Comparison of ENCODE assay signal across 9 cellular contexts in the genomic region with DNA sequence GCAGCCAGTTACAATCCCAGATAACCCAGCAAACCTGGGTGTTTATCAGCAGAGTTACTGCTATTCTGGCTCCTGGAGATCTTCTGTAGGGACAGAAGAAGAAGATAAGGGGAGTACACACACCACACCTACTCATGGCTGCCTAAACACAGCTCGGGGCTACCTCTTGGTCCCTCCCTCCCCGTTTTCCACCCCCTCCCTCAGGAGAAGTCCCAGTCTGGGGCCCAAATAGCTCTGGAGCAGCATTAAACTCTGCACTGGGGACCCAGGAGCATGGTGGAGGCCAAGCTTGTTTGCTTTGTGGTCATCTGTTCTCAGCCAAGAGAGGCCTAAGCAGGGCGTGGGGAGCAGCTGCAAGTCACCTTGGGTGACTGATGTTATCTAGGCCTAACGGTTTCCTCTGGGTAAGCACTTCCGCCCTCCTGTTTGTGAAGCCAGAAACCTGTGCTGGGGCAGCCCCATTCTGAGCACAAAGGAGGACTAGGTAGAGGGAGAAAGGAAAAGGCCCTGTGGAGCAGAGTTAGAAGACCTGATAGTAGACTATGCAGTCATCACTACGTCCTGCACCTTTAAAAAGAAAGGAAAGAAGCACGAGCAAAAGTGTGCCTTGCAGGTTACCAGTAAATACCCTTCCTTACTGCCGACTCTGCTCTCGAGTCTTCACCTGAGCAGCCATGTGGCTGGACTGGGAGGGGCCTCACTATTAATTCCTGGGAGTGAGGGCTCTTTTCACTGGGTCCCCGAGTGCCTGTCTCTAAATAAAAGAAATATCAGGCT. TPM values are rescaled to one million over a fixed set of nuclear protein-coding genes. Genes with fewer than 3 reads are reported as not detected.
DNase-seq lines count a peak whose midpoint lies in the region; ATAC-seq and FAIRE-seq lines count a peak whose summit lies in the region.
"Had no signal": no experiment of that assay in that cellular context is flagged by ENCODE, and none has a peak within 500 bp of the region (broad histone marks: within the 10 kb centered on the region; RNA-seq: fewer than 3 reads in every experiment).

No MANE protein-coding gene starts in this region.

- H3K9me3 ChIP-seq in naive thymus-derived CD4-positive, alpha-beta T cell (ENCODE audit: control insufficient read depth in 2 of 3, low read length in 3 of 3): no peaks in the 10 kb centered on the region

- ATAC-seq in HG03045 (IDR thresholded peaks at IDR 0.05; ENCODE audit: unreplicated experiment): peak; percentile 71
- peak; percentile 84 for ATAC-seq in naive thymus-derived CD4-positive, alpha-beta T cell

- peaks cover 44 to 46% of the 10 kb centered on the region in 2 donors for H3K4me1 ChIP-seq in naive thymus-derived CD4-positive, alpha-beta T cell (ENCODE audit: control insufficient read depth in 2 of 2, insufficient read depth in 2 of 2, low read length in 2 of 2)

- H3K27me3 ChIP-seq in naive thymus-derived CD4-positive, alpha-beta T cell (ENCODE audit: control insufficient read depth in 2 of 2, insufficient read depth in 2 of 2, low read length in 2 of 2): no peaks in the 10 kb centered on the region

- intact Hi-C loops in naive thymus-derived CD4-positive, alpha-beta T cell (cut with micrococcal nuclease): loop anchor here in 1 of 2 donors (1.0 to 2.0 kb wide), 7 partner anchors 9 to 551 kb away; partner anchors contain the start of genes DCAF6, POU2F1 and TIPRL

- CTCF ChIA-PET in naive thymus-derived CD4-positive, alpha-beta T cell (lab: Charles Lee): interaction anchor here (0.7 to 2.9 kb wide), 10 partner anchors 8 to 363 kb away, joined by 3 to 28 read pairs (median 6); no protein-coding TSS in a partner anchor

- H3K4me3 Mint-ChIP-seq in naive thymus-derived CD4-positive, alpha-beta T cell: peak overlapping the region; percentile 82 to 99 (median 92)

- no peak for FAIRE-seq in RCC 7860 (lab: Jason Lieb, UNC)
- FAIRE-seq: A204.1 had no signal

- peaks cover 48 to 69% (median 63%) of the 10 kb centered on the region in 7 donors for H3K4me1 Mint-ChIP-seq in naive thymus-derived CD4-positive, alpha-beta T cell

- peak overlapping the region; percentile 48 for H3K4me3 ChIP-seq in naive thymus-derived CD4-positive, alpha-beta T cell (ENCODE audit: low read length)

- POLR2A ChIA-PET in naive thymus-derived CD4-positive, alpha-beta T cell (lab: Charles Lee): interaction anchor here (0.5 to 16.0 kb wide), 9 partner anchors 9 to 116 kb away, joined by 3 to 276 read pairs (median 6); no protein-coding TSS in a partner anchor

- peaks cover 3 to 42% (median 7%) of the 10 kb centered on the region in 5 donors for H3K36me3 Mint-ChIP-seq in naive thymus-derived CD4-positive, alpha-beta T cell

- H3K27me3 Mint-ChIP-seq in naive thymus-derived CD4-positive, alpha-beta T cell: no peaks in the 10 kb centered on the region

- H3K36me3 ChIP-seq in naive thymus-derived CD4-positive, alpha-beta T cell (ENCODE audit: control insufficient read depth in 2 of 3, insufficient read depth in 3 of 3, low read length in 3 of 3): no peaks in the 10 kb centered on the region

- peak overlapping the region; percentile 85 to 98 (median 95) for H3K27ac Mint-ChIP-seq in naive thymus-derived CD4-positive, alpha-beta T cell

- DNase-seq in NCI-H1417 (lab: John Stamatoyannopoulos, UW) (peak in 2 of 3 experiments; percentile 14 to 86), NCI-H1417 treated with DMSO at 0.1 percent for 48 hours (lab: John Stamatoyannopoulos, UW) (no peak), RCC 7860 (ENCODE audit: low spot score) (peak; percentile 58), AG08396 (ENCODE audit: low spot score) (no peak), cerebellar cortex (ENCODE audit: low spot score) (no peak)
- DNase-seq in activated effector memory CD4-positive, alpha-beta T cell treated with Interleukin-2 at 50 U/mL for 16 hours: peak; percentile 76
- peak; percentile 33 to 84 (median 73) for DNase-seq in naive thymus-derived CD4-positive, alpha-beta T cell

- peaks cover 4 to 19% (median 8%) of the 10 kb centered on the region in 11 donors for H3K9me3 Mint-ChIP-seq in naive thymus-derived CD4-positive, alpha-beta T cell

- H3K27ac ChIP-seq in naive thymus-derived CD4-positive, alpha-beta T cell (ENCODE audit: low read depth, low read length): peak overlapping the region; percentile 94

RNA-seq across cellular contexts. Expression of gene RCSD1, which starts 2.0 kb away (rescaled TPM):
- total RNA-seq in naive thymus-derived CD4-positive, alpha-beta T cell: 100 to 1,000 TPM in 4 of 5 experiments, 10 to 100 TPM in 1; 75.0 to 153 (median 140) TPM
- polyA plus RNA-seq in naive thymus-derived CD4-positive, alpha-beta T cell: 100 to 1,000 TPM in 1 of 2 donors, 10 to 100 TPM in 1; 94.7 to 135 TPM

Comparison
In these comparisons a context has a peak if more than half of its experiments do, and no peak if none do; other contexts are left out.
1. DNase-seq: peak in NCI-H1417 (2 of 3), RCC 7860 (single experiment), activated effector memory CD4-positive, alpha-beta T cell treated with Interleukin-2 at 50 U/mL for 16 hours (single experiment) and naive thymus-derived CD4-positive, alpha-beta T cell (9 of 9); none in NCI-H1417 treated with DMSO at 0.1 percent for 48 hours (single experiment), AG08396 (single experiment) and cerebellar cortex (single experiment).